ENCODE assay signal across 8 cellular contexts in the genomic region with DNA sequence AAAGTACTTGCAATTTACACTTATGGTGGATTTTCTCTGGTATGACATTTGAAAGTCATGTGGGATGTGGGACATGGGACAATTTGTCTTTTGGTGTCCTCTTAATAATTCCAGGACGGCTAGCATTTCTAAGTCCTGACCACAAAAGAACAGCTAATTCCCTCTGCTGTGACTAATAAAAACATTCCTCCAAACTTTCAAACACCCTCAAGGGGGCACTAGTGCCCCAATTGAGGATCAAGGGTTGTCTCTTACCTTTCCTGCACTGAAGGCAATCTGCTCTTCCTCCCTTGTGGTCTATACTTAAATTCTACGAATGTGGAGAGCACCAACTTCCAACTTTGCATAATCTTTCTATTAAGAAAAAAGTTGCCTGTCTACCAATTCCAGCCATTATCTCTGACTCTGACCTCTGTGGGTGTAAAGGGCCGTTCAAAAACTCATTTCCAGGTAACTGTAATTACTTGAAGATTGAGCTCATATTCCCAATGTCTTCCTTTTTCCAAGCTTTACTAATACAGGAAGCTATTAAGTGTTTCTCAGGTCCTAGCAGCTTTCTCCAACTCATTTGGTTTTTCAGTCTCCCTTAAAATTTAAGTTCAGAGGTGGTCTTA.
DNase-seq lines count a peak whose midpoint lies in the region; ATAC-seq and TF ChIP-seq lines count a peak whose summit lies in the region.

No MANE protein-coding gene starts in this region.

- H3K27ac ChIP-seq in body of pancreas = no peak overlapping the region

- no peaks in the 10 kb centered on the region for H3K9me3 ChIP-seq in body of pancreas

- DNase-seq in EH (ENCODE audit: low read depth) = peak; percentile 85
- peak; percentile 55 for DNase-seq in HK-2 (ENCODE audit: unreplicated experiment)
- DNase-seq in SKM-1 treated with dmso at 0.1 percent for 144 hours (lab: John Stamatoyannopoulos, UW; ENCODE audit: unreplicated experiment) = peak; percentile 14
- peak in 1 of 4 donors; percentile 18 for DNase-seq in body of pancreas
- peak in 1 of 2 donors; percentile 39 for DNase-seq in left colon
- peak; percentile 5 for DNase-seq in stimulated activated CD8-positive, alpha-beta memory T cell treated with anti-CD3 and anti-CD28 coated beads, Interleukin-7, amount 100 ng/mL, for 24 hours (ENCODE audit: low read depth)
- DNase-seq in GM19238 (ENCODE audit: insufficient read length, low spot score) = no peak

- TF ChIP-seq CTCF in body of pancreas (IDR thresholded peaks at IDR 0.05) = peak in 5 of 7 experiments; percentile 14 to 39 (median 19)

- no peak overlapping the region for H3K4me3 ChIP-seq in body of pancreas

- no peaks in the 10 kb centered on the region for H3K36me3 ChIP-seq in body of pancreas (replicated peaks in 1 of 2; ENCODE audit: insufficient read depth in 1 of 2, low read depth in 2 of 2)

- intact Hi-C loops in body of pancreas (cut with DNase I) (no loop called here), left colon (cut with DNase I, micrococcal nuclease) (loop anchor here in 1 of 2 donors (5.0 kb wide), 1 partner anchor 50 kb away; no protein-coding TSS in a partner anchor)

- no peaks in the 10 kb centered on the region for H3K27me3 ChIP-seq in body of pancreas

- TF ChIP-seq POLR2A in body of pancreas (IDR thresholded peaks at IDR 0.05) = no peak

- H3K4me1 ChIP-seq in body of pancreas = no peaks in the 10 kb centered on the region

- ATAC-seq in GM21381 (IDR thresholded peaks at IDR 0.05; ENCODE audit: unreplicated experiment) (peak; percentile 73), body of pancreas (no peak), left colon (peak; percentile 62)

- 36 to 43% methylated on average over 3 of the region's 3 CpGs for WGBS in body of pancreas, 2 donors
